17 cellular contexts compared by ENCODE assay signal in the genomic region with DNA sequence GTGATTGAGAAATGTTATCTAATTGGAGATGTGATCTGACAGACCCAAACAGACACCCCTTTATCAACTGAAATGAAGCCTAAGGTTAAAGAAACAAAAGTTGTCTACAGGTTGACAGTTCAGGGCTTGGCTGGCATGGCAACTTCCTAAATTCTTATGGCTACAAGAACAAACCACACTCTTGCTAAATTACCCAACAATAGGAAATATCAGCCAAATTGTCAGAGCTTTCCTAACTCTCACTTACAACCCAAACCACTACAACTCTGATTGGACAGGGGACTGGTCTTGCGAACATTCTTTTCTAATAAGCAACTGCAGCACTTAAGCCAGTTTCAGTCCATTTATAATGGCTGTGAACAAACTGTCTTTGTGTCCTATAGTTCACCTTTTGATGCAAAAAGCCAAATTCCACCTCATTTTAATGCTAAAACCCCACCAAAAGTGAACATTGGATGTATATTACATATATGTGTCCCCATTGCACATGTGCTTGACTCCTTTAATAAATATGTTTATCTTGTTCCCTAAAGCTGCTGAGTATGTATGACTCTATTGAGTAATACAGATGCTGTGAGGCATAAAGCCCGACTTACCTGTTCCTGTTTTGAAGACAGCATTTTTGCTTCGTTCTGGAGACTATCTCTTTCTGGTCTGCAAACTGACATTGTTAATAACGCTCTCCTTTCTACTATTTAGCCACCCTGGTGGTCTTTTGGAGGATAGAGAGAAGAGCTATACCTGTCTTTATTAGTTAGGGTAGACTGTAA.
A peak's percentile ranks its signal among the peaks of the same experiment; 100 is the strongest.
DNase-seq lines count a peak whose midpoint lies in the region; ATAC-seq and TF ChIP-seq lines count a peak whose summit lies in the region.
"Had no signal": no experiment of that assay in that cellular context is flagged by ENCODE, and none has a peak within 500 bp of the region (broad histone marks: within the 10 kb centered on the region; RNA-seq: fewer than 3 reads in every experiment).

No MANE protein-coding gene starts in this region.

- H3K27ac Mint-ChIP-seq in CD14-positive monocyte (peak overlapping the region; percentile 17 to 93 (median 91)), endothelial cell (ENCODE audit: unreplicated experiment) (no peak overlapping the region)

- H3K27me3 Mint-ChIP-seq in CD14-positive monocyte (ENCODE audit: low read depth in 3 of 3) (peaks cover 0 to 2% (median 0%) of the 10 kb centered on the region in 3 donors), endothelial cell (ENCODE audit: unreplicated experiment) (no peaks in the 10 kb centered on the region)
- H3K27me3 Mint-ChIP-seq: activated naive CD4-positive, alpha-beta T cell treated with anti-CD3 and anti-CD28 coated beads, Interleukin-2, amount 10 ng/mL, durations not matched to agents 7 days and 5 days had no signal

- no peak for ATAC-seq in GM18873 (IDR thresholded peaks at IDR 0.05; ENCODE audit: low FRiP score, unreplicated experiment)
- ATAC-seq in activated CD4-positive, CD25-positive, alpha-beta regulatory T cell treated with anti-CD3 and anti-CD28 coated beads, Interleukin-2, amount 50 U/mL, for 24 hours = no peak

- intact Hi-C loops in CD14-positive monocyte (cut with micrococcal nuclease) = no loop called here

- DNase-seq in CD14-positive monocyte (ENCODE audit: low spot score) = no peak
- peak; percentile 89 to 98 for DNase-seq in NOMO-1 (lab: John Stamatoyannopoulos, UW; ENCODE audit: unreplicated experiment in 2 of 2)
- DNase-seq in cardiac fibroblast (ENCODE audit: low read depth in 2 of 2) = peak; percentile 73 to 87
- peak; percentile 21 for DNase-seq in myocyte (ENCODE audit: low read depth)
- no peak for DNase-seq in endothelial cell (ENCODE audit: low spot score)
- no peak for DNase-seq in stimulated activated CD8-positive, alpha-beta memory T cell treated with anti-CD3 and anti-CD28 coated beads, Interleukin-4, amount 100 ng/mL, for 48 hours
- DNase-seq: activated naive CD4-positive, alpha-beta T cell treated with anti-CD3 and anti-CD28 coated beads, Interleukin-2, amount 10 ng/mL, durations not matched to agents 7 days and 5 days; C1 segment of cervical spinal cord; H7; NCI-H1436; NCI-H82; stimulated activated CD4-positive, alpha-beta T cell treated with anti-CD3 and anti-CD28 coated beads, Interleukin-1b, Interleukin-23, amount 100 ng/mL, for 48 hours; WERI-Rb-1 had no signal

- H3K4me3 Mint-ChIP-seq in CD14-positive monocyte (peak overlapping the region in 1 of 2 donors; percentile 35), endothelial cell (ENCODE audit: unreplicated experiment) (no peak overlapping the region)
- H3K4me3 Mint-ChIP-seq: activated naive CD4-positive, alpha-beta T cell treated with anti-CD3 and anti-CD28 coated beads, Interleukin-2, amount 10 ng/mL, durations not matched to agents 7 days and 5 days; central memory CD8-positive, alpha-beta T cell had no signal

- H3K4me3 ChIP-seq in cardiac fibroblast (replicated peaks in 1 of 2; ENCODE audit: low read depth in 2 of 2, low read length in 2 of 2) = no peak overlapping the region
- H3K4me3 ChIP-seq: esophagus muscularis mucosa had no signal

- TF ChIP-seq CTCF in CD14-positive monocyte (IDR thresholded peaks at IDR 0.05) (no peak), cardiac fibroblast (IDR thresholded peaks at IDR 0.05; ENCODE audit: low read depth, low read length) (no peak), endothelial cell (IDR thresholded peaks at IDR 0.05; ENCODE audit: unreplicated experiment) (no peak)

- peaks cover 4 to 11% (median 5%) of the 10 kb centered on the region in 7 donors for H3K9me3 Mint-ChIP-seq in CD14-positive monocyte
- H3K9me3 Mint-ChIP-seq in endothelial cell (ENCODE audit: unreplicated experiment) = peaks cover 7% of the 10 kb centered on the region

- H3K36me3 Mint-ChIP-seq in CD14-positive monocyte (peaks cover 3 to 7% of the 10 kb centered on the region in 2 donors), endothelial cell (ENCODE audit: low read depth, unreplicated experiment) (peaks cover 18% of the 10 kb centered on the region)

- peaks cover 43% of the 10 kb centered on the region for H3K4me1 Mint-ChIP-seq in CD14-positive monocyte
- peaks cover 7% of the 10 kb centered on the region for H3K4me1 Mint-ChIP-seq in endothelial cell (ENCODE audit: unreplicated experiment)
- H3K4me1 Mint-ChIP-seq: central memory CD8-positive, alpha-beta T cell had no signal

Comparison
In these comparisons a context has a peak if more than half of its experiments do, and no peak if none do; other contexts are left out.
1. DNase-seq: peak in NOMO-1 (2 of 2), cardiac fibroblast (2 of 2) and myocyte (single experiment); none in CD14-positive monocyte (single experiment), endothelial cell (single experiment) and stimulated activated CD8-positive, alpha-beta memory T cell treated with anti-CD3 and anti-CD28 coated beads, Interleukin-4, amount 100 ng/mL, for 48 hours (single experiment).